ENCODE assay signal across 8 cellular contexts in the genomic region with DNA sequence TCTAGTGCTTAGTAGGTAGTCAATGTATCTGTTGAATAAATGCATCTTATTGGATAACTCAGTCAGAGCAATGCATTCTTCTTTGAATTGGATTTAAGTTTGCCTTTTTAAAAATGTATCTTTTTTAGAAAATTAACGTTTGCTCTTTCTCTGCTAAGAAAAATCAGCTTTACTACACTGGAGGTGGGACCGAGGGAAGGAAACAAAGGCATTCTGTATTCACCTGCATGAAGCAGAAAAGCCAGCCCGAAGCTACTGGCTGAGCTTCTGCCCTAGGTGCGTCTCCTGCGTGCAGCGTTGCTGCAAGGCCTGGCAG. TPM values are rescaled to one million over a fixed set of nuclear protein-coding genes. Genes with fewer than 3 reads are reported as not detected.
A peak's percentile ranks its signal among the peaks of the same experiment; 100 is the strongest.
DNase-seq lines count a peak whose midpoint lies in the region; ATAC-seq lines count a peak whose summit lies in the region.

No MANE protein-coding gene starts in this region.

- H3K9me3 Mint-ChIP-seq in T-helper 1 cell treated with Interleukin-12 subunit alpha and Interleukin-12 subunit beta and Interleukin-4 antibody, amounts not matched to agents 30 μg/mL and 1 μg/mL, for 36 hours: no peaks in the 10 kb centered on the region
- no peaks in the 10 kb centered on the region for H3K9me3 Mint-ChIP-seq in activated T-helper 2 cell treated with anti-CD3 and anti-CD28 coated beads, Interferon-gamma antibody, Interleukin-2, Interleukin-4, amounts not matched to agents 10 μg/mL and 5 μg/mL and 100 μg/mL, durations not matched to agents 14 hours and 24 hours and 36 hours
- no peaks in the 10 kb centered on the region for H3K9me3 Mint-ChIP-seq in immature natural killer cell

- H3K27me3 ChIP-seq in subcutaneous abdominal adipose tissue (ENCODE audit: control insufficient read depth in 5 of 5, insufficient read depth in 4 of 5, low read length in 5 of 5): no peaks in the 10 kb centered on the region

- no peaks in the 10 kb centered on the region for H3K36me3 Mint-ChIP-seq in T-helper 1 cell treated with Interleukin-12 subunit alpha and Interleukin-12 subunit beta and Interleukin-4 antibody, amounts not matched to agents 30 μg/mL and 1 μg/mL, for 36 hours (ENCODE audit: low read depth)
- no peaks in the 10 kb centered on the region for H3K36me3 Mint-ChIP-seq in activated T-helper 2 cell treated with anti-CD3 and anti-CD28 coated beads, Interferon-gamma antibody, Interleukin-2, Interleukin-4, amounts not matched to agents 10 μg/mL and 5 μg/mL and 100 μg/mL, durations not matched to agents 14 hours and 24 hours and 36 hours (ENCODE audit: low read depth)
- no peaks in the 10 kb centered on the region for H3K36me3 Mint-ChIP-seq in immature natural killer cell

- H3K27ac ChIP-seq in subcutaneous abdominal adipose tissue (ENCODE audit: low read depth, low read length): peak overlapping the region; percentile 93

- ATAC-seq in HG03432 (IDR thresholded peaks at IDR 0.05; ENCODE audit: unreplicated experiment) (no peak), HG02885 (IDR thresholded peaks at IDR 0.05; ENCODE audit: poor library complexity, unreplicated experiment) (no peak)

- peak overlapping the region; percentile 86 for H3K4me3 Mint-ChIP-seq in T-helper 1 cell treated with Interleukin-12 subunit alpha and Interleukin-12 subunit beta and Interleukin-4 antibody, amounts not matched to agents 30 μg/mL and 1 μg/mL, for 36 hours
- H3K4me3 Mint-ChIP-seq in activated T-helper 2 cell treated with anti-CD3 and anti-CD28 coated beads, Interferon-gamma antibody, Interleukin-2, Interleukin-4, amounts not matched to agents 10 μg/mL and 5 μg/mL and 100 μg/mL, durations not matched to agents 14 hours and 24 hours and 36 hours (ENCODE audit: low read depth): peak overlapping the region; percentile 85
- peak overlapping the region; percentile 91 to 97 (median 93) for H3K4me3 Mint-ChIP-seq in immature natural killer cell

- DNase-seq in T-helper 1 cell (no peak), immature natural killer cell (no peak), DMS53 (lab: John Stamatoyannopoulos, UW) (no peak)
- DNase-seq in activated T-helper 2 cell treated with anti-CD3 and anti-CD28 coated beads, Interferon-gamma antibody, Interleukin-2, Interleukin-4, amounts not matched to agents 10 μg/mL and 5 μg/mL and 100 μg/mL, durations not matched to agents 14 hours and 24 hours and 36 hours (ENCODE audit: low spot score): no peak

- no peaks in the 10 kb centered on the region for H3K36me3 ChIP-seq in subcutaneous abdominal adipose tissue (ENCODE audit: control insufficient read depth in 5 of 5, insufficient read depth in 5 of 5, low read length in 5 of 5)

- H3K9ac ChIP-seq in subcutaneous abdominal adipose tissue (ENCODE audit: low read length in 5 of 5): peak overlapping the region in 4 of 5 donors; percentile 70 to 92 (median 82)

- peaks cover 5 to 42% (median 33%) of the 10 kb centered on the region in 5 donors for H3K4me1 ChIP-seq in subcutaneous abdominal adipose tissue (ENCODE audit: control insufficient read depth in 5 of 5, insufficient read depth in 5 of 5, low read length in 5 of 5)

- no peaks in the 10 kb centered on the region for H3K27me3 Mint-ChIP-seq in T-helper 1 cell treated with Interleukin-12 subunit alpha and Interleukin-12 subunit beta and Interleukin-4 antibody, amounts not matched to agents 30 μg/mL and 1 μg/mL, for 36 hours (ENCODE audit: low read depth)
- peaks cover 6% of the 10 kb centered on the region for H3K27me3 Mint-ChIP-seq in activated T-helper 2 cell treated with anti-CD3 and anti-CD28 coated beads, Interferon-gamma antibody, Interleukin-2, Interleukin-4, amounts not matched to agents 10 μg/mL and 5 μg/mL and 100 μg/mL, durations not matched to agents 14 hours and 24 hours and 36 hours (ENCODE audit: low read depth)
- H3K27me3 Mint-ChIP-seq in immature natural killer cell (ENCODE audit: low read depth in 3 of 3): peaks cover 0 to 6% (median 5%) of the 10 kb centered on the region in 3 donors

- H3K27ac Mint-ChIP-seq in T-helper 1 cell treated with Interleukin-12 subunit alpha and Interleukin-12 subunit beta and Interleukin-4 antibody, amounts not matched to agents 30 μg/mL and 1 μg/mL, for 36 hours: peak overlapping the region; percentile 80
- peak overlapping the region; percentile 88 for H3K27ac Mint-ChIP-seq in activated T-helper 2 cell treated with anti-CD3 and anti-CD28 coated beads, Interferon-gamma antibody, Interleukin-2, Interleukin-4, amounts not matched to agents 10 μg/mL and 5 μg/mL and 100 μg/mL, durations not matched to agents 14 hours and 24 hours and 36 hours
- H3K27ac Mint-ChIP-seq in immature natural killer cell: peak overlapping the region; percentile 98 to 100 (median 99)

- intact Hi-C loops in activated T-helper 2 cell treated with anti-CD3 and anti-CD28 coated beads, Interferon-gamma antibody, Interleukin-2, Interleukin-4, amounts not matched to agents 10 μg/mL and 5 μg/mL and 100 μg/mL, durations not matched to agents 14 hours and 24 hours and 36 hours (cut with micrococcal nuclease): loop anchor here (1.0 to 10.0 kb wide), 3 partner anchors 21 to 55 kb away; no protein-coding TSS in a partner anchor

- H3K4me3 ChIP-seq in subcutaneous abdominal adipose tissue (ENCODE audit: low read depth in 1 of 5, low read length in 5 of 5): peak overlapping the region; percentile 62 to 78 (median 72)

- no peaks in the 10 kb centered on the region for H3K9me3 ChIP-seq in subcutaneous abdominal adipose tissue (ENCODE audit: control insufficient read depth in 5 of 5, low read length in 5 of 5)

- peaks cover 22% of the 10 kb centered on the region for H3K4me1 Mint-ChIP-seq in T-helper 1 cell treated with Interleukin-12 subunit alpha and Interleukin-12 subunit beta and Interleukin-4 antibody, amounts not matched to agents 30 μg/mL and 1 μg/mL, for 36 hours (ENCODE audit: low read depth)
- H3K4me1 Mint-ChIP-seq in activated T-helper 2 cell treated with anti-CD3 and anti-CD28 coated beads, Interferon-gamma antibody, Interleukin-2, Interleukin-4, amounts not matched to agents 10 μg/mL and 5 μg/mL and 100 μg/mL, durations not matched to agents 14 hours and 24 hours and 36 hours (ENCODE audit: low read depth): peaks cover 28% of the 10 kb centered on the region
- H3K4me1 Mint-ChIP-seq in immature natural killer cell: peaks cover 48 to 50% of the 10 kb centered on the region in 2 donors

RNA-seq across cellular contexts. Expression of gene ITGB1, which starts 22.2 kb away (rescaled TPM):
- total RNA-seq in activated T-helper 2 cell treated with anti-CD3 and anti-CD28 coated beads, Interferon-gamma antibody, Interleukin-2, Interleukin-4, amounts not matched to agents 10 μg/mL and 5 μg/mL and 100 μg/mL, durations not matched to agents 14 hours and 24 hours and 36 hours: 77.8 and 78.7 TPM in 2 replicates
- 100 to 1,000 TPM; 241 to 320 (median 276) TPM for polyA plus RNA-seq in immature natural killer cell
